ENCODE assay signal across 16 cellular contexts in genomic region chr22:26893034-26893710, GRCh38.
DNase-seq lines count a peak whose midpoint lies in the region; ATAC-seq, FAIRE-seq and TF ChIP-seq lines count a peak whose summit lies in the region.
"Had no signal": no experiment of that assay in that cellular context is flagged by ENCODE, and none has a peak within 500 bp of the region (broad histone marks: within the 10 kb centered on the region; RNA-seq: fewer than 3 reads in every experiment).

No MANE protein-coding gene starts in this region.

- TF ChIP-seq CTCF in astrocyte (IDR thresholded peaks at IDR 0.05; ENCODE audit: insufficient read depth, low read depth, low read length), result no peak
- no peak for TF ChIP-seq CTCF in osteocyte (IDR thresholded peaks at IDR 0.05)

- no peaks in the 10 kb centered on the region for H3K9me3 ChIP-seq in astrocyte (ENCODE audit: insufficient read depth, low read depth, low read length)
- H3K9me3 ChIP-seq: HAP-1, heart right ventricle, upper lobe of right lung had no signal

- H4K20me1 ChIP-seq in astrocyte (ENCODE audit: insufficient read depth, low read length), result no peaks in the 10 kb centered on the region

- intact Hi-C loops in activated CD4-positive, alpha-beta T cell treated with anti-CD3 and anti-CD28 coated beads, Interleukin-2, amount 10 ng/mL, durations not matched to agents 24 days and 14 days (cut with micrococcal nuclease), result no loop called here

- H3K9me3 Mint-ChIP-seq in astrocyte (ENCODE audit: unreplicated experiment), result no peaks in the 10 kb centered on the region
- no peaks in the 10 kb centered on the region for H3K9me3 Mint-ChIP-seq in osteocyte (ENCODE audit: unreplicated experiment)
- no peaks in the 10 kb centered on the region for H3K9me3 Mint-ChIP-seq in activated CD4-positive, alpha-beta T cell treated with anti-CD3 and anti-CD28 coated beads, Interleukin-2, amount 10 ng/mL, durations not matched to agents 24 days and 14 days

- peaks cover 49% of the 10 kb centered on the region for H3K4me1 ChIP-seq in astrocyte (ENCODE audit: insufficient read depth, low read length)
- H3K4me1 ChIP-seq: HAP-1, heart right ventricle, upper lobe of right lung had no signal

- H3K4me3 Mint-ChIP-seq in astrocyte (ENCODE audit: unreplicated experiment) (no peak overlapping the region), osteocyte (ENCODE audit: unreplicated experiment) (no peak overlapping the region)
- no peak overlapping the region for H3K4me3 Mint-ChIP-seq in activated CD4-positive, alpha-beta T cell treated with anti-CD3 and anti-CD28 coated beads, Interleukin-2, amount 10 ng/mL, durations not matched to agents 24 days and 14 days
- H3K4me3 Mint-ChIP-seq: activated CD8-positive, alpha-beta memory T cell treated with anti-CD3 and anti-CD28 coated beads, Interleukin-2, amount 10 ng/mL, durations not matched to agents 7 days and 5 days; memory B cell; T-helper 17 cell had no signal

- no peaks in the 10 kb centered on the region for H3K36me3 Mint-ChIP-seq in astrocyte (ENCODE audit: low read depth, unreplicated experiment)
- H3K36me3 Mint-ChIP-seq in osteocyte (ENCODE audit: unreplicated experiment), result peaks cover 3% of the 10 kb centered on the region
- no peaks in the 10 kb centered on the region for H3K36me3 Mint-ChIP-seq in activated CD4-positive, alpha-beta T cell treated with anti-CD3 and anti-CD28 coated beads, Interleukin-2, amount 10 ng/mL, durations not matched to agents 24 days and 14 days (ENCODE audit: low read depth)
- H3K36me3 Mint-ChIP-seq: activated CD8-positive, alpha-beta memory T cell treated with anti-CD3 and anti-CD28 coated beads, Interleukin-2, amount 10 ng/mL, durations not matched to agents 7 days and 5 days had no signal

- H3K27ac Mint-ChIP-seq in astrocyte (ENCODE audit: unreplicated experiment), result peak overlapping the region; percentile 99
- peak overlapping the region; percentile 98 for H3K27ac Mint-ChIP-seq in osteocyte (ENCODE audit: unreplicated experiment)
- H3K27ac Mint-ChIP-seq in activated CD4-positive, alpha-beta T cell treated with anti-CD3 and anti-CD28 coated beads, Interleukin-2, amount 10 ng/mL, durations not matched to agents 24 days and 14 days, result no peak overlapping the region
- H3K27ac Mint-ChIP-seq: activated CD8-positive, alpha-beta memory T cell treated with anti-CD3 and anti-CD28 coated beads, Interleukin-2, amount 10 ng/mL, durations not matched to agents 7 days and 5 days; memory B cell; T-helper 17 cell had no signal

- H3K4me1 Mint-ChIP-seq in astrocyte (ENCODE audit: low read depth, unreplicated experiment), result peaks cover 60% of the 10 kb centered on the region
- H3K4me1 Mint-ChIP-seq in osteocyte (ENCODE audit: unreplicated experiment), result peaks cover 72% of the 10 kb centered on the region
- peaks cover 7% of the 10 kb centered on the region for H3K4me1 Mint-ChIP-seq in activated CD4-positive, alpha-beta T cell treated with anti-CD3 and anti-CD28 coated beads, Interleukin-2, amount 10 ng/mL, durations not matched to agents 24 days and 14 days
- H3K4me1 Mint-ChIP-seq: T-helper 17 cell had no signal

- no peaks in the 10 kb centered on the region for H3K27me3 ChIP-seq in astrocyte (ENCODE audit: insufficient read depth, low read length)
- H3K27me3 ChIP-seq: upper lobe of right lung had no signal

- FAIRE-seq in astrocyte (lab: Jason Lieb, UNC), result no peak

- DNase-seq in DMS79 (lab: John Stamatoyannopoulos, UW), result peak; percentile 23
- peak; percentile 67 for DNase-seq in NCI-H1694 treated with DMSO at 0.1 percent for 48 hours (lab: John Stamatoyannopoulos, UW)
- peak; percentile 36 for DNase-seq in astrocyte (ENCODE audit: low read depth)
- DNase-seq in osteocyte (ENCODE audit: extremely low spot score, unreplicated experiment), result peak; percentile 57
- DNase-seq in activated CD4-positive, alpha-beta T cell treated with anti-CD3 and anti-CD28 coated beads, Interleukin-2, amount 10 ng/mL, durations not matched to agents 24 days and 14 days, result no peak
- DNase-seq in activated T-cell treated with anti-CD3 and anti-CD28 coated beads, Interleukin-2, amount 50 U/mL, for 1 hour, result no peak
- DNase-seq: activated CD8-positive, alpha-beta memory T cell treated with anti-CD3 and anti-CD28 coated beads, Interleukin-2, amount 10 ng/mL, durations not matched to agents 7 days and 5 days; effector memory CD4-positive, alpha-beta T cell; heart right ventricle; T-helper 17 cell had no signal

- H2AFZ ChIP-seq in astrocyte (ENCODE audit: low read depth, low read length), result no peak overlapping the region

- peak overlapping the region; percentile 35 for H3K9ac ChIP-seq in astrocyte (ENCODE audit: low read length)

- H3K79me2 ChIP-seq in astrocyte (ENCODE audit: insufficient read depth, low read length), result no peaks in the 10 kb centered on the region

- peak overlapping the region; percentile 93 for H3K27ac ChIP-seq in astrocyte (ENCODE audit: low read depth, low read length)
- H3K27ac ChIP-seq: C4-2B, heart right ventricle, upper lobe of right lung had no signal

- ATAC-seq in GM21786 (IDR thresholded peaks at IDR 0.05; ENCODE audit: unreplicated experiment), result no peak
- ATAC-seq in GM21423 (IDR thresholded peaks at IDR 0.05; ENCODE audit: unreplicated experiment), result no peak
- ATAC-seq: activated CD8-positive, alpha-beta memory T cell treated with anti-CD3 and anti-CD28 coated beads, Interleukin-2, amount 10 ng/mL, durations not matched to agents 7 days and 5 days; heart right ventricle; T-helper 17 cell had no signal

- no peaks in the 10 kb centered on the region for H3K27me3 Mint-ChIP-seq in astrocyte (ENCODE audit: low read depth, unreplicated experiment)
- no peaks in the 10 kb centered on the region for H3K27me3 Mint-ChIP-seq in osteocyte (ENCODE audit: unreplicated experiment)
- peaks cover 6% of the 10 kb centered on the region for H3K27me3 Mint-ChIP-seq in activated CD4-positive, alpha-beta T cell treated with anti-CD3 and anti-CD28 coated beads, Interleukin-2, amount 10 ng/mL, durations not matched to agents 24 days and 14 days

- H3K4me3 ChIP-seq in astrocyte (ENCODE audit: insufficient read depth, low read depth, low read length), result no peak overlapping the region
- H3K4me3 ChIP-seq: HAP-1, heart right ventricle, upper lobe of right lung had no signal

- no peaks in the 10 kb centered on the region for H3K36me3 ChIP-seq in astrocyte (ENCODE audit: insufficient read depth, low read length)
- H3K36me3 ChIP-seq: HAP-1, heart right ventricle, upper lobe of right lung had no signal

- peak overlapping the region; percentile 5 for H3K4me2 ChIP-seq in astrocyte (ENCODE audit: low read length)

Comparison
In these comparisons a context has a peak if more than half of its experiments do, and no peak if none do; other contexts are left out.
1. DNase-seq: peak in DMS79 (single experiment), NCI-H1694 treated with DMSO at 0.1 percent for 48 hours (single experiment), astrocyte (single experiment) and osteocyte (single experiment); none in activated CD4-positive, alpha-beta T cell treated with anti-CD3 and anti-CD28 coated beads, Interleukin-2, amount 10 ng/mL, durations not matched to agents 24 days and 14 days (single experiment) and activated T-cell treated with anti-CD3 and anti-CD28 coated beads, Interleukin-2, amount 50 U/mL, for 1 hour (single experiment).